ENCODE assay signal across 32 cellular contexts in the genomic region with DNA sequence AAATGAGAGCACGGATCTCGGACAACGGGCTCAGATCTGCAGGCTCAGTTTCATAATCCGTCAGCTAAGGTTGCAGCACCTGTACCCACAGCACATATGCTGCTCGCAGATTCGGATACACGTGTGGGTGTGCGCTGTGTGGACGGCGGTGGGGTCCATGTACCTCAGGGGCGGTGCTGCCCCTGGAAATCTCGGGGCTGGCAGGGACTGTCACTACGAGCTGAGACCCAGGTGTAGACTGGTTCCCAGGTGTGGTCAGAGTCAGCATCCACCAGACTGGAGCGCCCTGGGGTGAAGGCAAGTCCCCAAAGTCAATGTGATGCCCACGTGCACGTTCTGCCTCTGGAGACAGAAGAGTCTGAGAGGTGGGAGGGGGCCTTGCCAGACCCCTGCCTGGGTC.
"Had no signal": no experiment of that assay in that cellular context is flagged by ENCODE, and none has a peak within 500 bp of the region (broad histone marks: within the 10 kb centered on the region; RNA-seq: fewer than 3 reads in every experiment).

No MANE protein-coding gene starts in this region.

- FAIRE-seq: bronchial epithelial cell had no signal

- H3K27ac ChIP-seq: adrenal gland, Peyer's patch, RWPE1, VCaP had no signal

- H3K36me3 Mint-ChIP-seq: brain had no signal

- ATAC-seq: activated CD8-positive, alpha-beta T cell treated with anti-CD3 and anti-CD28 coated beads for 36 hours; activated naive CD4-positive, alpha-beta T cell treated with anti-CD3 and anti-CD28 coated beads, Interleukin-2, amount 50 U/mL, for 72 hours; PC-3; Right ventricle myocardium inferior; SK-N-SH treated with all-trans-retinoic acid at 6 μM for 48 hours had no signal

- H3K27ac Mint-ChIP-seq: activated CD8-positive, alpha-beta T cell treated with anti-CD3 and anti-CD28 coated beads for 36 hours; activated naive CD4-positive, alpha-beta T cell treated with anti-CD3 and anti-CD28 coated beads for 36 hours; activated naive CD4-positive, alpha-beta T cell treated with anti-CD3 and anti-CD28 coated beads, Interleukin-2, amount 50 U/mL, for 72 hours; activated T-cell treated with anti-CD3 and anti-CD28 coated beads, Interleukin-2, amount 50 U/mL, for 24 hours; activated T-helper 1 cell treated with anti-CD3 and anti-CD28 coated beads, Interleukin-12 subunit alpha, Interleukin-12 subunit beta, Interleukin-2, Interleukin-4 antibody, amounts not matched to agents 30 ng/mL and 10 ng/mL and 1 ng/mL, durations not matched to agents 14 hours and 24 hours and 36 hours had no signal

- H3K4me3 Mint-ChIP-seq: activated CD8-positive, alpha-beta T cell treated with anti-CD3 and anti-CD28 coated beads for 36 hours; activated naive CD4-positive, alpha-beta T cell treated with anti-CD3 and anti-CD28 coated beads for 36 hours; activated T-cell treated with anti-CD3 and anti-CD28 coated beads, Interleukin-2, amount 50 U/mL, for 24 hours; activated T-helper 1 cell treated with anti-CD3 and anti-CD28 coated beads, Interleukin-12 subunit alpha, Interleukin-12 subunit beta, Interleukin-2, Interleukin-4 antibody, amounts not matched to agents 30 ng/mL and 10 ng/mL and 1 ng/mL, durations not matched to agents 14 hours and 24 hours and 36 hours; brain had no signal

- H3K27me3 ChIP-seq: adrenal gland, Peyer's patch had no signal

- H3K4me1 ChIP-seq: adrenal gland, Peyer's patch had no signal

- H3K9me3 ChIP-seq: adrenal gland, Peyer's patch had no signal

- DNase-seq: activated CD4-positive, alpha-beta T cell treated with anti-CD3 and anti-CD28 coated beads for 1 hour; activated CD4-positive, alpha-beta T cell treated with anti-CD3 and anti-CD28 coated beads for 48 hours; activated CD4-positive, alpha-beta T cell treated with anti-CD3 and anti-CD28 coated beads, Interleukin-2, amount 50 U/mL, for 4 hours; activated CD4-positive, CD25-positive, alpha-beta regulatory T cell; activated CD8-positive, alpha-beta T cell treated with anti-CD3 and anti-CD28 coated beads for 36 hours; activated gamma-delta T cell treated with Interleukin-2 at 50 U/mL for 16 hours; activated naive CD4-positive, alpha-beta T cell treated with anti-CD3 and anti-CD28 coated beads for 36 hours; adrenal gland; cerebellar nuclear complex; KG1; NCI-H1105; NCI-H1417 treated with DMSO at 0.1 percent for 48 hours; NCI-H187 treated with DMSO at 0.1 percent for 48 hours; NCI-H2081; NCI-H2227 treated with DMSO at 0.1 percent for 48 hours; NCI-H446 treated with DMSO at 0.1 percent for 48 hours; NK-92 treated with Interleukin-12 subunit alpha and Interleukin-12 subunit beta, amount 100 ng/mL, for 24 hours; Peyer's patch; SIG-M5; T-helper 1 cell; T-helper 2 cell; T-helper 9 cell had no signal

- H3K4me3 ChIP-seq: adrenal gland, Peyer's patch had no signal

- H3K36me3 ChIP-seq: adrenal gland, Peyer's patch had no signal
